24 cellular contexts compared by ENCODE assay signal in genomic region chr5:111099058-111099778, GRCh38. TPM values are rescaled to one million over a fixed set of nuclear protein-coding genes. Genes with fewer than 3 reads are reported as not detected.
"Had no signal": no experiment of that assay in that cellular context is flagged by ENCODE, and none has a peak within 500 bp of the region (broad histone marks: within the 10 kb centered on the region; RNA-seq: fewer than 3 reads in every experiment).

No MANE protein-coding gene starts in this region.

- H3K4me3 ChIP-seq: prostate gland, right atrium auricular region, suprapubic skin, transverse colon, uterus had no signal

- H3K4me3 Mint-ChIP-seq: activated CD4-positive, alpha-beta T cell treated with anti-CD3 and anti-CD28 coated beads, Interleukin-2, amount 10 ng/mL, durations not matched to agents 24 days and 14 days; activated CD8-positive, alpha-beta T cell treated with anti-CD3 and anti-CD28 coated beads for 36 hours; brain; central memory CD8-positive, alpha-beta T cell; dendritic cell treated with granulocyte-macrophage colony-stimulating factor and Interleukin-4, amounts not matched to agents 40 ng/mL and 50 ng/mL, for 4 days; effector memory CD8-positive, alpha-beta T cell; naive thymus-derived CD8-positive, alpha-beta T cell; stimulated activated naive CD8-positive, alpha-beta T cell treated with anti-CD3 and anti-CD28 coated beads, Interleukin-15, Interleukin-2, amounts not matched to agents 100 ng/mL and 50 ng/mL, for 24 hours had no signal

- ATAC-seq: activated CD8-positive, alpha-beta T cell treated with anti-CD3 and anti-CD28 coated beads for 36 hours; activated naive CD4-positive, alpha-beta T cell treated with anti-CD3 and anti-CD28 coated beads, Interleukin-2, amount 50 U/mL, for 72 hours; effector memory CD8-positive, alpha-beta T cell; left cardiac atrium; naive thymus-derived CD8-positive, alpha-beta T cell had no signal

- H3K36me3 ChIP-seq: prostate gland, uterus had no signal

- H3K9me3 ChIP-seq: prostate gland, right atrium auricular region, suprapubic skin, transverse colon, uterus had no signal

- H3K27ac Mint-ChIP-seq: activated CD4-positive, alpha-beta T cell treated with anti-CD3 and anti-CD28 coated beads, Interleukin-2, amount 10 ng/mL, durations not matched to agents 24 days and 14 days; activated CD8-positive, alpha-beta T cell treated with anti-CD3 and anti-CD28 coated beads for 36 hours; activated naive CD4-positive, alpha-beta T cell treated with anti-CD3 and anti-CD28 coated beads, Interleukin-2, amount 50 U/mL, for 72 hours; brain; dendritic cell treated with granulocyte-macrophage colony-stimulating factor and Interleukin-4, amounts not matched to agents 40 ng/mL and 50 ng/mL, for 4 days; effector memory CD8-positive, alpha-beta T cell; naive thymus-derived CD8-positive, alpha-beta T cell; stimulated activated naive CD8-positive, alpha-beta T cell treated with anti-CD3 and anti-CD28 coated beads, Interleukin-15, Interleukin-2, amounts not matched to agents 100 ng/mL and 50 ng/mL, for 24 hours had no signal

- DNase-seq: activated CD4-positive, alpha-beta T cell treated with anti-CD3 and anti-CD28 coated beads, Interleukin-2, amount 10 ng/mL, durations not matched to agents 24 days and 14 days; activated CD8-positive, alpha-beta T cell treated with anti-CD3 and anti-CD28 coated beads for 36 hours; activated effector memory CD4-positive, alpha-beta T cell treated with anti-CD3 and anti-CD28 coated beads, Interleukin-2, amount 50 U/mL, for 16 hours; activated T-cell treated with anti-CD3 and anti-CD28 coated beads, Interleukin-2, amount 50 U/mL, for 48 hours; amygdala; effector memory CD8-positive, alpha-beta T cell; left cardiac atrium; mesendoderm; naive thymus-derived CD8-positive, alpha-beta T cell; stimulated activated CD4-positive, alpha-beta T cell treated with anti-CD3 and anti-CD28 coated beads, Interleukin-12 subunit alpha, Interleukin-12 subunit beta, amount 100 ng/mL, for 4 hours; stimulated activated CD4-positive, alpha-beta T cell treated with anti-CD3 and anti-CD28 coated beads, Interleukin-2, amount 100 ng/mL, for 24 hours; T-helper 1 cell; T1000; transverse colon; uterus had no signal

- H3K27me3 ChIP-seq: right atrium auricular region, suprapubic skin, transverse colon, uterus had no signal

- H3K9me3 Mint-ChIP-seq: activated CD4-positive, alpha-beta T cell treated with anti-CD3 and anti-CD28 coated beads, Interleukin-2, amount 10 ng/mL, durations not matched to agents 24 days and 14 days; activated CD8-positive, alpha-beta T cell treated with anti-CD3 and anti-CD28 coated beads for 36 hours; activated naive CD4-positive, alpha-beta T cell treated with anti-CD3 and anti-CD28 coated beads, Interleukin-2, amount 50 U/mL, for 72 hours; brain; central memory CD8-positive, alpha-beta T cell; dendritic cell treated with granulocyte-macrophage colony-stimulating factor and Interleukin-4, amounts not matched to agents 40 ng/mL and 50 ng/mL, for 4 days; effector memory CD8-positive, alpha-beta T cell; naive thymus-derived CD8-positive, alpha-beta T cell; stimulated activated naive CD8-positive, alpha-beta T cell treated with anti-CD3 and anti-CD28 coated beads, Interleukin-15, Interleukin-2, amounts not matched to agents 100 ng/mL and 50 ng/mL, for 24 hours had no signal

- H3K27me3 Mint-ChIP-seq: activated CD4-positive, alpha-beta T cell treated with anti-CD3 and anti-CD28 coated beads, Interleukin-2, amount 10 ng/mL, durations not matched to agents 24 days and 14 days; activated CD8-positive, alpha-beta T cell treated with anti-CD3 and anti-CD28 coated beads for 36 hours; brain; central memory CD8-positive, alpha-beta T cell; dendritic cell treated with granulocyte-macrophage colony-stimulating factor and Interleukin-4, amounts not matched to agents 40 ng/mL and 50 ng/mL, for 4 days; effector memory CD8-positive, alpha-beta T cell; naive thymus-derived CD8-positive, alpha-beta T cell; stimulated activated naive CD8-positive, alpha-beta T cell treated with anti-CD3 and anti-CD28 coated beads, Interleukin-15, Interleukin-2, amounts not matched to agents 100 ng/mL and 50 ng/mL, for 24 hours had no signal

- H3K27ac ChIP-seq: prostate gland, right atrium auricular region, suprapubic skin, transverse colon, uterus had no signal

RNA-seq across cellular contexts. Expression of gene TSLP, which starts 27.7 kb away (rescaled TPM):
- total RNA-seq: osteocyte had no signal
